Comparison of ENCODE assay signal across 35 cellular contexts in genomic region chr1:196623079-196623478, GRCh38. TPM values are rescaled to one million over a fixed set of nuclear protein-coding genes. Genes with fewer than 3 reads are reported as not detected.
"Had no signal": no experiment of that assay in that cellular context is flagged by ENCODE, and none has a peak within 500 bp of the region (broad histone marks: within the 10 kb centered on the region; RNA-seq: fewer than 3 reads in every experiment).

No MANE protein-coding gene starts in this region.

- H3K27me3 ChIP-seq: adrenal gland, body of pancreas, brain microvascular endothelial cell, breast epithelium had no signal

- H3K4me1 ChIP-seq: adrenal gland, body of pancreas, breast epithelium had no signal

- H3K36me3 ChIP-seq: adrenal gland, brain microvascular endothelial cell, breast epithelium had no signal

- H3K9me3 ChIP-seq: adrenal gland, body of pancreas had no signal

- H3K27ac ChIP-seq: adrenal gland, body of pancreas, brain microvascular endothelial cell, breast epithelium, VCaP had no signal

- DNase-seq: activated B cell treated with CpG ODN at 0.5 μM for 24 hours; activated CD4-positive, alpha-beta memory T cell treated with anti-CD3 and anti-CD28 coated beads for 36 hours; activated CD4-positive, alpha-beta T cell treated with anti-CD3 and anti-CD28 coated beads for 4 hours; activated CD4-positive, alpha-beta T cell treated with anti-CD3 and anti-CD28 coated beads, Interleukin-2, amount 10 ng/mL, durations not matched to agents 24 days and 14 days; activated CD4-positive, alpha-beta T cell treated with anti-CD3 and anti-CD28 coated beads, Interleukin-2, amount 50 U/mL, for 1 hour; activated CD4-positive, alpha-beta T cell treated with anti-CD3 and anti-CD28 coated beads, Interleukin-2, amount 50 U/mL, for 4 hours; activated CD4-positive, CD25-positive, alpha-beta regulatory T cell treated with anti-CD3 and anti-CD28 coated beads, Interleukin-2, amount 50 U/mL, for 72 hours; activated CD8-positive, alpha-beta memory T cell treated with anti-CD3 and anti-CD28 coated beads, Interleukin-2, amount 50 U/mL, for 4 hours; activated CD8-positive, alpha-beta T cell treated with anti-CD3 and anti-CD28 coated beads for 36 hours; activated effector memory CD4-positive, alpha-beta T cell treated with anti-CD3 and anti-CD28 coated beads, Interleukin-2, amount 50 U/mL, for 16 hours; activated gamma-delta T cell treated with Interleukin-2 at 50 U/mL for 16 hours; activated naive CD4-positive, alpha-beta T cell; activated naive CD4-positive, alpha-beta T cell treated with anti-CD3 and anti-CD28 coated beads for 36 hours; activated naive CD4-positive, alpha-beta T cell treated with anti-CD3 and anti-CD28 coated beads, Interleukin-2, amount 50 U/mL, for 16 hours; activated naive CD8-positive, alpha-beta T cell treated with anti-CD3 and anti-CD28 coated beads for 36 hours; activated T-cell treated with anti-CD3 and anti-CD28 coated beads for 4 hours; activated T-cell treated with anti-CD3 and anti-CD28 coated beads, Interleukin-2, amount 50 U/mL, for 1 hour; activated T-cell treated with anti-CD3 and anti-CD28 coated beads, Interleukin-2, amount 50 U/mL, for 4 hours; activated T-cell treated with anti-CD3 and anti-CD28 coated beads, Interleukin-2, amount 50 U/mL, for 72 hours; adrenal gland; amniotic stem cell; aorta; body of pancreas; brain microvascular endothelial cell; central memory CD4-positive, alpha-beta T cell; T-helper 17 cell had no signal

- ATAC-seq: activated CD8-positive, alpha-beta T cell treated with anti-CD3 and anti-CD28 coated beads for 36 hours; activated naive CD4-positive, alpha-beta T cell treated with anti-CD3 and anti-CD28 coated beads, Interleukin-2, amount 50 U/mL, for 72 hours; activated T-cell treated with anti-CD3 and anti-CD28 coated beads, Interleukin-2, amount 50 U/mL, for 4 hours; activated T-cell treated with anti-CD3 and anti-CD28 coated beads, Interleukin-2, amount 50 U/mL, for 72 hours; activated T-helper 17 cell treated with anti-CD3 and anti-CD28 coated beads, Interleukin-2, amount 50 U/mL, for 72 hours; body of pancreas; T-helper 17 cell had no signal

- FAIRE-seq: astrocyte, colon had no signal

- H3K4me3 ChIP-seq: adrenal gland, body of pancreas, breast epithelium had no signal

RNA-seq across cellular contexts. Expression of gene KCNT2, which starts 14.8 kb away (rescaled TPM):
- total RNA-seq: activated B cell treated with CpG ODN at 0.5 μM for 24 hours; activated CD4-positive, alpha-beta memory T cell treated with anti-CD3 and anti-CD28 coated beads for 36 hours; activated CD4-positive, alpha-beta T cell treated with anti-CD3 and anti-CD28 coated beads, Interleukin-2, amount 10 ng/mL, durations not matched to agents 24 days and 14 days; activated CD8-positive, alpha-beta memory T cell treated with anti-CD3 and anti-CD28 coated beads for 36 hours; activated CD8-positive, alpha-beta T cell treated with anti-CD3 and anti-CD28 coated beads for 36 hours; activated naive CD4-positive, alpha-beta T cell treated with anti-CD3 and anti-CD28 coated beads for 36 hours; activated naive CD4-positive, alpha-beta T cell treated with anti-CD3 and anti-CD28 coated beads, Interleukin-2, amount 50 U/mL, for 72 hours; activated naive CD8-positive, alpha-beta T cell treated with anti-CD3 and anti-CD28 coated beads for 36 hours; activated T-cell treated with anti-CD3 and anti-CD28 coated beads, Interleukin-2, amount 50 U/mL, for 4 hours; activated T-cell treated with anti-CD3 and anti-CD28 coated beads, Interleukin-2, amount 50 U/mL, for 72 hours; activated T-helper 1 cell treated with anti-CD3 and anti-CD28 coated beads, Interleukin-12 subunit alpha, Interleukin-12 subunit beta, Interleukin-2, Interleukin-4 antibody, amounts not matched to agents 30 ng/mL and 10 ng/mL and 1 ng/mL, durations not matched to agents 14 hours and 24 hours and 36 hours; T-helper 2 cell treated with Interferon-gamma antibody and Interleukin-4, amounts not matched to agents 100 ng/mL and 5 ng/mL, for 36 hours had no signal

RNA-seq across cellular contexts. Expression of gene CFH, which starts 28.8 kb away (rescaled TPM):
- total RNA-seq: activated B cell treated with CpG ODN at 0.5 μM for 24 hours; activated naive CD4-positive, alpha-beta T cell treated with anti-CD3 and anti-CD28 coated beads for 36 hours had no signal
